In the genomic region with DNA sequence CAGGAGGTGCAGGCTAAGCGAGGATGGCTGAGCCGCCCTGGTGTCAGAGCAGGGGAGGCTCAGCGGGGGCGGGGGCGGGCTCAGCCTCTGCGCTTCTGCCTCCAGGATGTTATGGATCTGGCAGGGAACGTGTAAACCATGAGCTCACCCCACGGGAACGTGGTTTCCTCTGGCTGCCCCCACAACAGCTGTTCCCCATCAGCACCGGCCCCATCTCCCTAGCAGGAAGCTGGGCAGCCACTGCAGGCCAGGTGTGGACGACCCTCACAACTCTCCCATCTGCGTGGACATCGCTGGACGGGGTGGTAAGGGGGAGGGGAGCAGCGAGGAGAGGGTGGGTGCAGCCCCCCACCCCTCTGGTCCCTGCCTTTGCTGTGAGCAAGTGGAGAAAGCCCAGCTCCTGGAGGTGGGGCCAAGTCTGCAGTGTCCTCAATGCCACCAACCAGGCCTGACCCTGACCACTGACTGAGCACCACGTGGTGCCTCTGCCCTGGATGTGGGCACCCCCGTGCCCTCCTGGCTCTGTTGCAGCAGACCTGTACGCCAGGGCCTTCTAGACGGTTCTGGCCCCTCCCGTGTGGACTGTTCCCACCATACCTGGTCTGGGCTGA, we compare ENCODE assay signal across 8 cellular contexts. TPM values are rescaled to one million over a fixed set of nuclear protein-coding genes. Genes with fewer than 3 reads are reported as not detected.
DNase-seq lines count a peak whose midpoint lies in the region; ATAC-seq and TF ChIP-seq lines count a peak whose summit lies in the region.

No MANE protein-coding gene starts in this region.

- no peak for TF ChIP-seq POLR2A in heart left ventricle (IDR thresholded peaks at IDR 0.05)

- no peaks in the 10 kb centered on the region for H3K9me3 Mint-ChIP-seq in activated CD4-positive, alpha-beta T cell treated with anti-CD3 and anti-CD28 coated beads, Interleukin-2, amount 10 ng/mL, durations not matched to agents 24 days and 14 days

- H3K36me3 ChIP-seq in HEK293 (ENCODE audit: control insufficient read depth in 2 of 2, insufficient read depth in 1 of 2, low read length in 2 of 2) = no peaks in the 10 kb centered on the region
- no peaks in the 10 kb centered on the region for H3K36me3 ChIP-seq in heart left ventricle

- H3K27ac Mint-ChIP-seq in activated CD4-positive, alpha-beta T cell treated with anti-CD3 and anti-CD28 coated beads, Interleukin-2, amount 10 ng/mL, durations not matched to agents 24 days and 14 days = peak overlapping the region; percentile 99

- H3K4me1 ChIP-seq in HEK293 (ENCODE audit: control insufficient read depth, insufficient read depth, low read length) (no peaks in the 10 kb centered on the region), heart left ventricle (peaks cover 0 to 48% (median 10%) of the 10 kb centered on the region in 12 donors)

- TF ChIP-seq CTCF in HEK293 (tag by site-specific recombination; IDR thresholded peaks at IDR 0.05) (no peak), heart left ventricle (IDR thresholded peaks at IDR 0.05) (no peak)

- no peaks in the 10 kb centered on the region for H3K27me3 Mint-ChIP-seq in activated CD4-positive, alpha-beta T cell treated with anti-CD3 and anti-CD28 coated beads, Interleukin-2, amount 10 ng/mL, durations not matched to agents 24 days and 14 days

- DNase-seq in DMS 273 (lab: John Stamatoyannopoulos, UW; ENCODE audit: unreplicated experiment) = peak; percentile 85
- no peak for DNase-seq in activated CD4-positive, alpha-beta T cell treated with anti-CD3 and anti-CD28 coated beads, Interleukin-2, amount 10 ng/mL, durations not matched to agents 24 days and 14 days
- peak in 4 of 5 donors; percentile 57 to 79 (median 74) for DNase-seq in heart left ventricle
- peak; percentile 22 for DNase-seq in stimulated activated naive CD8-positive, alpha-beta T cell treated with anti-CD3 and anti-CD28 coated beads, Interleukin-15, Interleukin-2, amounts not matched to agents 100 U/mL and 50 U/mL, for 24 hours
- no peak for DNase-seq in stimulated activated CD4-positive, alpha-beta T cell treated with anti-CD3 and anti-CD28 coated beads, Interleukin-1b, Interleukin-23, amount 100 ng/mL, for 48 hours
- no peak for DNase-seq in UCSD-AML1 (lab: John Stamatoyannopoulos, UW; ENCODE audit: unreplicated experiment)

- H3K9me3 ChIP-seq in HEK293 (ENCODE audit: control insufficient read depth, insufficient read depth, low read depth, low read length) (no peaks in the 10 kb centered on the region), heart left ventricle (no peaks in the 10 kb centered on the region)

- peak overlapping the region; percentile 75 for H3K4me3 Mint-ChIP-seq in activated CD4-positive, alpha-beta T cell treated with anti-CD3 and anti-CD28 coated beads, Interleukin-2, amount 10 ng/mL, durations not matched to agents 24 days and 14 days

- H3K27ac ChIP-seq in HEK293 (ENCODE audit: extremely low read depth, low read depth, low read length) (no peak overlapping the region), heart left ventricle (peak overlapping the region in 11 of 12 donors; percentile 2 to 86 (median 49))

- CTCF ChIA-PET in HEK293 (lab: Yijun Ruan, JAX) = no interaction called here

- ATAC-seq in heart left ventricle (peak; percentile 10 to 70 (median 60)), GM19455 (IDR thresholded peaks at IDR 0.05; ENCODE audit: unreplicated experiment) (no peak)
- no peak for ATAC-seq in stimulated activated naive CD8-positive, alpha-beta T cell treated with anti-CD3 and anti-CD28 coated beads, Interleukin-15, Interleukin-2, amounts not matched to agents 100 U/mL and 50 U/mL, for 24 hours

- 34 to 58% (median 45%) methylated on average over 14 to 20 of the region's 20 CpGs for WGBS in heart left ventricle, 4 donors

- no peaks in the 10 kb centered on the region for H3K27me3 ChIP-seq in heart left ventricle

- POLR2A ChIA-PET in HEK293 (lab: Yijun Ruan, JAX) = no interaction called here

- H3K4me1 Mint-ChIP-seq in activated CD4-positive, alpha-beta T cell treated with anti-CD3 and anti-CD28 coated beads, Interleukin-2, amount 10 ng/mL, durations not matched to agents 24 days and 14 days = peaks cover 38% of the 10 kb centered on the region

- intact Hi-C loops in activated CD4-positive, alpha-beta T cell treated with anti-CD3 and anti-CD28 coated beads, Interleukin-2, amount 10 ng/mL, durations not matched to agents 24 days and 14 days (cut with micrococcal nuclease) = loop anchor here (1.0 to 5.0 kb wide), 3 partner anchors 13 to 188 kb away; partner anchors contain the start of gene FGFRL1
- intact Hi-C loops in heart left ventricle (cut with DNase I) = no loop called here

- H3K4me3 ChIP-seq in HEK293 (ENCODE audit: low read depth, low read length) = no peak overlapping the region
- peak overlapping the region in 9 of 12 donors; percentile 7 to 49 (median 32) for H3K4me3 ChIP-seq in heart left ventricle

- H3K36me3 Mint-ChIP-seq in activated CD4-positive, alpha-beta T cell treated with anti-CD3 and anti-CD28 coated beads, Interleukin-2, amount 10 ng/mL, durations not matched to agents 24 days and 14 days (ENCODE audit: low read depth) = peaks cover 34% of the 10 kb centered on the region

TF ChIP-seq in HEK293, 187 proteins besides CTCF, POLR2A, EP300 and RAD21:
- TF ChIP-seq, protein P1, sequence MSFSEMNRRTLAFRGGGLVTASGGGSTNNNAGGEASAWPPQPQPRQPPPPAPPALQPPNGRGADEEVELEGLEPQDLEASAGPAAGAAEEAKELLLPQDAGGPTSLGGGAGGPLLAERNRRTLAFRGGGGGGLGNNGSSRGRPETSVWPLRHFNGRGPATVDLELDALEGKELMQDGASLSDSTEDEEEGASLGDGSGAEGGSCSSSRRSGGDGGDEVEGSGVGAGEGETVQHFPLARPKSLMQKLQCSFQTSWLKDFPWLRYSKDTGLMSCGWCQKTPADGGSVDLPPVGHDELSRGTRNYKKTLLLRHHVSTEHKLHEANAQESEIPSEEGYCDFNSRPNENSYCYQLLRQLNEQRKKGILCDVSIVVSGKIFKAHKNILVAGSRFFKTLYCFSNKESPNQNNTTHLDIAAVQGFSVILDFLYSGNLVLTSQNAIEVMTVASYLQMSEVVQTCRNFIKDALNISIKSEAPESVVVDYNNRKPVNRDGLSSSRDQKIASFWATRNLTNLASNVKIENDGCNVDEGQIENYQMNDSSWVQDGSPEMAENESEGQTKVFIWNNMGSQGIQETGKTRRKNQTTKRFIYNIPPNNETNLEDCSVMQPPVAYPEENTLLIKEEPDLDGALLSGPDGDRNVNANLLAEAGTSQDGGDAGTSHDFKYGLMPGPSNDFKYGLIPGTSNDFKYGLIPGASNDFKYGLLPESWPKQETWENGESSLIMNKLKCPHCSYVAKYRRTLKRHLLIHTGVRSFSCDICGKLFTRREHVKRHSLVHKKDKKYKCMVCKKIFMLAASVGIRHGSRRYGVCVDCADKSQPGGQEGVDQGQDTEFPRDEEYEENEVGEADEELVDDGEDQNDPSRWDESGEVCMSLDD (tag by site-specific recombination; IDR thresholded peaks at IDR 0.05) = no peak
- TF ChIP-seq EGR2 (tag by site-specific recombination; IDR thresholded peaks at IDR 0.05; ENCODE audit: low read depth) (peak; percentile 82), GLIS2 (tag by site-specific recombination; IDR thresholded peaks at IDR 0.05) (peak; percentile 17; the same call in 1 of the 2 replicates), ZFHX2 (tag by site-specific recombination; conservative IDR thresholded peaks at IDR 0.05) (peak; percentile 94), ZNF600 (tag by site-specific recombination; IDR thresholded peaks at IDR 0.05) (peak; percentile 83)

RNA-seq across cellular contexts. Expression of gene SPON2, which starts 28.1 kb away (rescaled TPM):
- total RNA-seq in activated CD4-positive, alpha-beta T cell treated with anti-CD3 and anti-CD28 coated beads, Interleukin-2, amount 10 ng/mL, durations not matched to agents 24 days and 14 days = 20.7 and 21.6 TPM in 2 replicates
- total RNA-seq in heart left ventricle = 10 to 100 TPM in 7 of 9 donors, 1 to 10 TPM in 2; 8.8 to 36.3 (median 13.7) TPM
- polyA plus RNA-seq in heart left ventricle = 10 to 100 TPM in 1 of 2 donors, 1 to 10 TPM in 1; 7.8 to 31.2 TPM

RNA-seq across cellular contexts. Expression of gene CTBP1, which starts 48.4 kb away (rescaled TPM):
- 190 and 200 TPM in 2 replicates for total RNA-seq in activated CD4-positive, alpha-beta T cell treated with anti-CD3 and anti-CD28 coated beads, Interleukin-2, amount 10 ng/mL, durations not matched to agents 24 days and 14 days
- 100 to 1,000 TPM; 105 to 165 (median 128) TPM for total RNA-seq in heart left ventricle
- 100 to 1,000 TPM in 1 of 2 donors, 10 to 100 TPM in 1; 92.0 to 148 TPM for polyA plus RNA-seq in heart left ventricle

Comparison
In these comparisons a context has a peak if more than half of its experiments do, and no peak if none do; other contexts are left out.
1. DNase-seq: peak in DMS 273 (single experiment), heart left ventricle (4 of 5) and stimulated activated naive CD8-positive, alpha-beta T cell treated with anti-CD3 and anti-CD28 coated beads, Interleukin-15, Interleukin-2, amounts not matched to agents 100 U/mL and 50 U/mL, for 24 hours (single experiment); none in activated CD4-positive, alpha-beta T cell treated with anti-CD3 and anti-CD28 coated beads, Interleukin-2, amount 10 ng/mL, durations not matched to agents 24 days and 14 days (single experiment), stimulated activated CD4-positive, alpha-beta T cell treated with anti-CD3 and anti-CD28 coated beads, Interleukin-1b, Interleukin-23, amount 100 ng/mL, for 48 hours (single experiment) and UCSD-AML1 (single experiment).
2. ATAC-seq: peak in heart left ventricle (4 of 4); none in stimulated activated naive CD8-positive, alpha-beta T cell treated with anti-CD3 and anti-CD28 coated beads, Interleukin-15, Interleukin-2, amounts not matched to agents 100 U/mL and 50 U/mL, for 24 hours (single experiment) and GM19455 (single experiment).